Comparison of ENCODE assay signal across 13 cellular contexts in the genomic region with DNA sequence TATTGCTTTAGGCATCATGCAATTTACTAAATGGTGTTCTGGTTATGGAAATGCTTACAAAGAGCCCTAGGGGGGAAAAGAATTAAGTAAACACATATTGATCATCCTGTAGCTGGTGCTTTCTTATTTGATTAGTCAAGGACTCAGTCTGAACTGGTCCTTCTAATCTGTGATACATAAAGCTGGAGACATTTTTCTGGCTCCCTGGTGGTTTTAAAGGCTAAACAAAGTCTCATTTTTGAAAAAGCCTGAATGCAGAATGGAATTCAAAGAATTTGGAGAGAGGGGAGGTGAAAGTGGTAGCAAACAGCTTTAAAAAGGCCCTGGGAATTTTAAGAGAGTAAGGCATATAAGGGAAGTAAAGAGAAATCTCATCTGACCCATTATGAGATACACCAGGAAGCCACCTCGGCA.
A peak's percentile ranks its signal among the peaks of the same experiment; 100 is the strongest.
DNase-seq lines count a peak whose midpoint lies in the region; ATAC-seq, FAIRE-seq and TF ChIP-seq lines count a peak whose summit lies in the region.
"Had no signal": no experiment of that assay in that cellular context is flagged by ENCODE, and none has a peak within 500 bp of the region (broad histone marks: within the 10 kb centered on the region; RNA-seq: fewer than 3 reads in every experiment).

No MANE protein-coding gene starts in this region.

- POLR2A ChIA-PET in HEK293T (lab: Yijun Ruan, JAX) = no interaction called here

- peaks cover 4% of the 10 kb centered on the region for H3K36me3 Mint-ChIP-seq in astrocyte (ENCODE audit: low read depth, unreplicated experiment)
- H3K36me3 Mint-ChIP-seq in activated naive CD4-positive, alpha-beta T cell treated with anti-CD3 and anti-CD28 coated beads, Interleukin-2, amount 10 ng/mL, durations not matched to agents 7 days and 5 days = no peaks in the 10 kb centered on the region

- peak overlapping the region; percentile 92 for H3K27ac Mint-ChIP-seq in astrocyte (ENCODE audit: unreplicated experiment)
- no peak overlapping the region for H3K27ac Mint-ChIP-seq in activated naive CD4-positive, alpha-beta T cell treated with anti-CD3 and anti-CD28 coated beads, Interleukin-2, amount 10 ng/mL, durations not matched to agents 7 days and 5 days

- ATAC-seq in lower lobe of right lung = no peak
- ATAC-seq in GM18868 (IDR thresholded peaks at IDR 0.05; ENCODE audit: unreplicated experiment) = no peak
- ATAC-seq in GM21360 (IDR thresholded peaks at IDR 0.05; ENCODE audit: unreplicated experiment) = no peak
- ATAC-seq: gastroesophageal sphincter had no signal

- CTCF ChIA-PET in HEK293T (lab: Yijun Ruan, JAX) = interaction anchor here (0.6 to 0.7 kb wide), 2 partner anchors 9 to 513 kb away, joined by 3 to 7 read pairs; no protein-coding TSS in a partner anchor
- CTCF ChIA-PET in activated naive CD4-positive, alpha-beta T cell treated with anti-CD3 and anti-CD28 coated beads, Interleukin-2, amount 10 ng/mL, durations not matched to agents 7 days and 5 days (lab: Charles Lee) = no interaction called here

- intact Hi-C loops in lower lobe of right lung (cut with DNase I) = no loop called here

- H2AFZ ChIP-seq in astrocyte (ENCODE audit: low read depth, low read length) = no peak overlapping the region

- FAIRE-seq in astrocyte (lab: Jason Lieb, UNC) (peak; percentile 72), frontal cortex (lab: Jason Lieb, UNC) (no peak)

- H3K4me1 Mint-ChIP-seq in astrocyte (ENCODE audit: low read depth, unreplicated experiment) = peaks cover 25% of the 10 kb centered on the region
- no peaks in the 10 kb centered on the region for H3K4me1 Mint-ChIP-seq in activated naive CD4-positive, alpha-beta T cell treated with anti-CD3 and anti-CD28 coated beads, Interleukin-2, amount 10 ng/mL, durations not matched to agents 7 days and 5 days

- no peaks in the 10 kb centered on the region for H4K20me1 ChIP-seq in astrocyte (ENCODE audit: insufficient read depth, low read length)
- H4K20me1 ChIP-seq: BLaER1 had no signal

- H3K9me3 ChIP-seq in astrocyte (ENCODE audit: insufficient read depth, low read depth, low read length) = no peaks in the 10 kb centered on the region
- no peaks in the 10 kb centered on the region for H3K9me3 ChIP-seq in lower lobe of right lung
- H3K9me3 ChIP-seq: BLaER1, gastroesophageal sphincter, testis had no signal

- DNase-seq in A172 (ENCODE audit: low spot score) = peak; percentile 55
- DNase-seq in HEK293T (ENCODE audit: extremely low spot score) = peak; percentile 27
- DNase-seq in astrocyte (ENCODE audit: low read depth) = peak; percentile 78
- no peak for DNase-seq in lower lobe of right lung
- DNase-seq in activated naive CD4-positive, alpha-beta T cell treated with anti-CD3 and anti-CD28 coated beads, Interleukin-2, amount 10 ng/mL, durations not matched to agents 7 days and 5 days = no peak
- no peak for DNase-seq in frontal cortex (ENCODE audit: low spot score in 2 of 2)
- DNase-seq: activated CD8-positive, alpha-beta memory T cell treated with anti-CD3 and anti-CD28 coated beads for 24 hours; NCI-H187 treated with DMSO at 0.1 percent for 48 hours; testis had no signal

- no peak overlapping the region for H3K4me3 Mint-ChIP-seq in astrocyte (ENCODE audit: unreplicated experiment)
- no peak overlapping the region for H3K4me3 Mint-ChIP-seq in activated naive CD4-positive, alpha-beta T cell treated with anti-CD3 and anti-CD28 coated beads, Interleukin-2, amount 10 ng/mL, durations not matched to agents 7 days and 5 days

- H3K4me1 ChIP-seq in astrocyte (ENCODE audit: insufficient read depth, low read length) = peaks cover 12% of the 10 kb centered on the region
- H3K4me1 ChIP-seq in lower lobe of right lung = peaks cover 31% of the 10 kb centered on the region
- H3K4me1 ChIP-seq: BLaER1 had no signal

- peak overlapping the region; percentile 7 for H3K9ac ChIP-seq in astrocyte (ENCODE audit: low read length)
- H3K9ac ChIP-seq: BLaER1 had no signal

- no peaks in the 10 kb centered on the region for H3K9me3 Mint-ChIP-seq in astrocyte (ENCODE audit: unreplicated experiment)
- H3K9me3 Mint-ChIP-seq in activated naive CD4-positive, alpha-beta T cell treated with anti-CD3 and anti-CD28 coated beads, Interleukin-2, amount 10 ng/mL, durations not matched to agents 7 days and 5 days = no peaks in the 10 kb centered on the region

- H3K36me3 ChIP-seq in astrocyte (ENCODE audit: insufficient read depth, low read length) = peaks cover 5% of the 10 kb centered on the region
- peaks cover 3% of the 10 kb centered on the region for H3K36me3 ChIP-seq in lower lobe of right lung
- H3K36me3 ChIP-seq: BLaER1 had no signal

- no peak overlapping the region for H3K4me3 ChIP-seq in astrocyte (ENCODE audit: insufficient read depth, low read depth, low read length)
- no peak overlapping the region for H3K4me3 ChIP-seq in lower lobe of right lung
- H3K4me3 ChIP-seq: BLaER1, gastroesophageal sphincter, testis had no signal

- H3K27me3 ChIP-seq in astrocyte (ENCODE audit: insufficient read depth, low read length) (no peaks in the 10 kb centered on the region), lower lobe of right lung (ENCODE audit: low read depth) (no peaks in the 10 kb centered on the region)
- H3K27me3 ChIP-seq: BLaER1, gastroesophageal sphincter, testis had no signal

- no peak for TF ChIP-seq CTCF in astrocyte (IDR thresholded peaks at IDR 0.05; ENCODE audit: insufficient read depth, low read depth, low read length)
- no peak for TF ChIP-seq CTCF in lower lobe of right lung (IDR thresholded peaks at IDR 0.05)

- H3K4me2 ChIP-seq in astrocyte (ENCODE audit: low read length) = peak overlapping the region; percentile 42
- H3K4me2 ChIP-seq: BLaER1 had no signal

- H3K27ac ChIP-seq in astrocyte (ENCODE audit: low read depth, low read length) (peak overlapping the region; percentile 36), lower lobe of right lung (peak overlapping the region; percentile 39)
- H3K27ac ChIP-seq: BLaER1, gastroesophageal sphincter had no signal

- H3K79me2 ChIP-seq in astrocyte (ENCODE audit: insufficient read depth, low read length) = peaks cover 45% of the 10 kb centered on the region

- H3K27me3 Mint-ChIP-seq in astrocyte (ENCODE audit: low read depth, unreplicated experiment) = no peaks in the 10 kb centered on the region
- H3K27me3 Mint-ChIP-seq in activated naive CD4-positive, alpha-beta T cell treated with anti-CD3 and anti-CD28 coated beads, Interleukin-2, amount 10 ng/mL, durations not matched to agents 7 days and 5 days = no peaks in the 10 kb centered on the region

TF ChIP-seq in HEK293T, 16 proteins besides CTCF, POLR2A, EP300 and RAD21:
- TF ChIP-seq NFRKB (IDR thresholded peaks at IDR 0.05) (no peak), TARDBP (IDR thresholded peaks at IDR 0.05) (no peak), SP1 (IDR thresholded peaks at IDR 0.05) (no peak), ELF4 (IDR thresholded peaks at IDR 0.05) (no peak), SUZ12 (IDR thresholded peaks at IDR 0.05) (no peak), LEF1 (IDR thresholded peaks at IDR 0.05; ENCODE audit: borderline replicate concordance) (no peak), ZNF384 (IDR thresholded peaks at IDR 0.05) (no peak), FOXM1 (IDR thresholded peaks at IDR 0.05; ENCODE audit: borderline replicate concordance) (no peak), ARNT (IDR thresholded peaks at IDR 0.05) (no peak), FOXA1 (IDR thresholded peaks at IDR 0.05) (no peak), FOXK2 (IDR thresholded peaks at IDR 0.05) (no peak), L3MBTL2 (conservative IDR thresholded peaks at IDR 0.05) (no peak), BHLHE40 (IDR thresholded peaks at IDR 0.05; ENCODE audit: borderline replicate concordance) (no peak), HDGF (IDR thresholded peaks at IDR 0.05; ENCODE audit: borderline replicate concordance) (no peak)
- TF ChIP-seq, protein P1, sequence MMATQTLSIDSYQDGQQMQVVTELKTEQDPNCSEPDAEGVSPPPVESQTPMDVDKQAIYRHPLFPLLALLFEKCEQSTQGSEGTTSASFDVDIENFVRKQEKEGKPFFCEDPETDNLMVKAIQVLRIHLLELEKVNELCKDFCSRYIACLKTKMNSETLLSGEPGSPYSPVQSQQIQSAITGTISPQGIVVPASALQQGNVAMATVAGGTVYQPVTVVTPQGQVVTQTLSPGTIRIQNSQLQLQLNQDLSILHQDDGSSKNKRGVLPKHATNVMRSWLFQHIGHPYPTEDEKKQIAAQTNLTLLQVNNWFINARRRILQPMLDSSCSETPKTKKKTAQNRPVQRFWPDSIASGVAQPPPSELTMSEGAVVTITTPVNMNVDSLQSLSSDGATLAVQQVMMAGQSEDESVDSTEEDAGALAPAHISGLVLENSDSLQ (IDR thresholded peaks at IDR 0.05) = no peak

Comparison
In these comparisons a context has a peak if more than half of its experiments do, and no peak if none do; other contexts are left out.
1. DNase-seq: peak in A172 (single experiment), HEK293T (single experiment) and astrocyte (single experiment); none in lower lobe of right lung (single experiment), activated naive CD4-positive, alpha-beta T cell treated with anti-CD3 and anti-CD28 coated beads, Interleukin-2, amount 10 ng/mL, durations not matched to agents 7 days and 5 days (single experiment) and frontal cortex (0 of 2).